Comparison of ENCODE assay signal across 1 cellular context in genomic region chr6:11869656-11870340, GRCh38.
TF ChIP-seq lines count a peak whose summit lies in the region.

No MANE protein-coding gene starts in this region.

TF ChIP-seq in K562, 482 proteins besides CTCF, POLR2A, EP300 and RAD21 (continued from another document):
- no peak for TF ChIP-seq ZNF318 (IDR thresholded peaks at IDR 0.05; ENCODE audit: borderline replicate concordance in 1 of 2, low read depth in 1 of 2)
- no peak for TF ChIP-seq ATF4 (CRISPR knock-in tag; IDR thresholded peaks at IDR 0.05)
- no peak for TF ChIP-seq ZNF133 (CRISPR knock-in tag; IDR thresholded peaks at IDR 0.05)
- no peak for TF ChIP-seq ZNF57 (CRISPR knock-in tag; IDR thresholded peaks at IDR 0.05)
- TF ChIP-seq TRIM24 (IDR thresholded peaks at IDR 0.05): no peak
- no peak for TF ChIP-seq ZBTB9 (CRISPR knock-in tag; IDR thresholded peaks at IDR 0.05)
- no peak for TF ChIP-seq TEAD2 (tag; IDR thresholded peaks at IDR 0.05)
- no peak for TF ChIP-seq POLR3A (IDR thresholded peaks at IDR 0.05; ENCODE audit: borderline replicate concordance, extremely low read depth, insufficient read depth, insufficient read length)
